16 cellular contexts compared by ENCODE assay signal in genomic region chr17:1605681-1606351, GRCh38. TPM values are rescaled to one million over a fixed set of nuclear protein-coding genes. Genes with fewer than 3 reads are reported as not detected.
A peak's percentile ranks its signal among the peaks of the same experiment; 100 is the strongest.
DNase-seq lines count a peak whose midpoint lies in the region; ATAC-seq, FAIRE-seq and TF ChIP-seq lines count a peak whose summit lies in the region.
"Had no signal": no experiment of that assay in that cellular context is flagged by ENCODE, and none has a peak within 500 bp of the region (broad histone marks: within the 10 kb centered on the region; RNA-seq: fewer than 3 reads in every experiment).

No MANE protein-coding gene starts in this region.

- no peak for FAIRE-seq in H54 (lab: Jason Lieb, UNC)
- FAIRE-seq: small intestine had no signal

- H3K36me3 ChIP-seq in endocrine pancreas (ENCODE audit: control insufficient read depth, insufficient read depth, low read length) (no peaks in the 10 kb centered on the region), aorta (ENCODE audit: control insufficient read depth in 1 of 2, insufficient read depth in 2 of 2, low read length in 1 of 2) (no peaks in the 10 kb centered on the region), A673 (ENCODE audit: insufficient read depth, low read length, poor library complexity, severe bottlenecking) (no peaks in the 10 kb centered on the region)
- H3K36me3 ChIP-seq: ovary had no signal

- H3K27ac Mint-ChIP-seq in stimulated activated naive CD8-positive, alpha-beta T cell treated with anti-CD3 and anti-CD28 coated beads, Interleukin-15, Interleukin-2, amounts not matched to agents 100 ng/mL and 50 ng/mL, for 24 hours: peak overlapping the region; percentile 86
- no peak overlapping the region for H3K27ac Mint-ChIP-seq in progenitor cell of endocrine pancreas
- H3K27ac Mint-ChIP-seq: T-cell had no signal

- no peak for TF ChIP-seq CTCF in progenitor cell of endocrine pancreas (IDR thresholded peaks at IDR 0.05; ENCODE audit: unreplicated experiment)
- TF ChIP-seq CTCF in A673 (conservative IDR thresholded peaks at IDR 0.05; ENCODE audit: low read depth, low read length): no peak

- POLR2A ChIA-PET in A673 (lab: Charles Lee; ENCODE audit: low non-redundant PET): interaction anchor here (0.6 kb wide), 1 partner anchor 47 kb away, joined by 3 read pairs; no protein-coding TSS in a partner anchor

- CTCF ChIA-PET in A673 (lab: Charles Lee): no interaction called here

- no peaks in the 10 kb centered on the region for H3K27me3 Mint-ChIP-seq in stimulated activated naive CD8-positive, alpha-beta T cell treated with anti-CD3 and anti-CD28 coated beads, Interleukin-15, Interleukin-2, amounts not matched to agents 100 ng/mL and 50 ng/mL, for 24 hours
- peaks cover 6% of the 10 kb centered on the region for H3K27me3 Mint-ChIP-seq in progenitor cell of endocrine pancreas

- no peak for DNase-seq in stimulated activated naive CD8-positive, alpha-beta T cell treated with anti-CD3 and anti-CD28 coated beads, Interleukin-15, Interleukin-2, amounts not matched to agents 100 U/mL and 50 U/mL, for 24 hours
- DNase-seq in progenitor cell of endocrine pancreas (ENCODE audit: low spot score, unreplicated experiment): no peak
- DNase-seq in aorta: no peak
- no peak for DNase-seq in A673 (ENCODE audit: low spot score)
- no peak for DNase-seq in stimulated activated CD4-positive, alpha-beta T cell treated with anti-CD3 and anti-CD28 coated beads, Interleukin-2, amount 100 ng/mL, for 48 hours
- DNase-seq in H54 (ENCODE audit: insufficient read length, low spot score): no peak
- DNase-seq: activated naive CD4-positive, alpha-beta T cell; foreskin keratinocyte; NCI-H1930; small intestine; T-cell had no signal

- H3K4me3 Mint-ChIP-seq in stimulated activated naive CD8-positive, alpha-beta T cell treated with anti-CD3 and anti-CD28 coated beads, Interleukin-15, Interleukin-2, amounts not matched to agents 100 ng/mL and 50 ng/mL, for 24 hours: peak overlapping the region; percentile 63
- peak overlapping the region; percentile 11 for H3K4me3 Mint-ChIP-seq in progenitor cell of endocrine pancreas (ENCODE audit: low read depth)
- H3K4me3 Mint-ChIP-seq: T-cell had no signal

- H3K4me1 ChIP-seq in endocrine pancreas (ENCODE audit: control insufficient read depth, insufficient read depth, low read length) (no peaks in the 10 kb centered on the region), aorta (ENCODE audit: control insufficient read depth in 1 of 2, insufficient read depth in 2 of 2, low read length in 2 of 2) (no peaks in the 10 kb centered on the region), A673 (ENCODE audit: insufficient read depth, low read length, poor library complexity, severe bottlenecking) (no peaks in the 10 kb centered on the region)
- H3K4me1 ChIP-seq: foreskin keratinocyte had no signal

- H3K4me1 Mint-ChIP-seq in stimulated activated naive CD8-positive, alpha-beta T cell treated with anti-CD3 and anti-CD28 coated beads, Interleukin-15, Interleukin-2, amounts not matched to agents 100 ng/mL and 50 ng/mL, for 24 hours (ENCODE audit: low read depth): peaks cover 44% of the 10 kb centered on the region
- peaks cover 2% of the 10 kb centered on the region for H3K4me1 Mint-ChIP-seq in progenitor cell of endocrine pancreas (ENCODE audit: low read depth)

- intact Hi-C loops in aorta (cut with DNase I): no loop called here
- intact Hi-C loops in A673 (cut with micrococcal nuclease; ENCODE audit: unreplicated experiment): no loop called here

- H3K27me3 ChIP-seq in endocrine pancreas (ENCODE audit: control insufficient read depth, insufficient read depth, low read length) (no peaks in the 10 kb centered on the region), aorta (ENCODE audit: control insufficient read depth in 1 of 2, insufficient read depth in 2 of 2, low read length in 1 of 2) (no peaks in the 10 kb centered on the region), A673 (replicated peaks; ENCODE audit: insufficient read depth, low read depth, low read length, poor library complexity) (no peaks in the 10 kb centered on the region)
- H3K27me3 ChIP-seq: left lung, ovary had no signal

- no TSS peak for BruUV-seq in A673 (replicated peaks; lab: Mats Ljungman, UMichigan)

- no peak overlapping the region for H3K4me3 ChIP-seq in endocrine pancreas (ENCODE audit: control insufficient read depth, insufficient read depth, low read length)
- no peak overlapping the region for H3K4me3 ChIP-seq in aorta (ENCODE audit: low read length in 2 of 2)
- no peak overlapping the region for H3K4me3 ChIP-seq in A673 (ENCODE audit: low read depth, low read length, poor library complexity, severe bottlenecking)
- H3K4me3 ChIP-seq: left lung, ovary had no signal

- no peak for ATAC-seq in stimulated activated naive CD8-positive, alpha-beta T cell treated with anti-CD3 and anti-CD28 coated beads, Interleukin-15, Interleukin-2, amounts not matched to agents 100 U/mL and 50 U/mL, for 24 hours
- ATAC-seq in aorta (ENCODE audit: low FRiP score): peak; percentile 39
- ATAC-seq: foreskin keratinocyte, left lung, T-cell had no signal

- 87 to 89% methylated on average over 19 of the region's 19 CpGs for WGBS in aorta, 2 donors

- H3K36me3 Mint-ChIP-seq in stimulated activated naive CD8-positive, alpha-beta T cell treated with anti-CD3 and anti-CD28 coated beads, Interleukin-15, Interleukin-2, amounts not matched to agents 100 ng/mL and 50 ng/mL, for 24 hours (ENCODE audit: low read depth): peaks cover 4% of the 10 kb centered on the region
- H3K36me3 Mint-ChIP-seq in progenitor cell of endocrine pancreas (ENCODE audit: insufficient read depth): peaks cover 8% of the 10 kb centered on the region

- H3K27ac ChIP-seq in aorta (ENCODE audit: low read depth in 1 of 2, low read length in 2 of 2) (no peak overlapping the region), A673 (ENCODE audit: low read depth, low read length, poor library complexity, severe bottlenecking) (no peak overlapping the region)
- H3K27ac ChIP-seq: foreskin keratinocyte, VCaP had no signal

- TF ChIP-seq POLR2A in H54 (IDR thresholded peaks at IDR 0.05; ENCODE audit: low read depth, low read length): no peak

- peak overlapping the region; percentile 8 for H3K9ac ChIP-seq in endocrine pancreas (ENCODE audit: control insufficient read depth, insufficient read depth, low read length)

- H3K9me3 ChIP-seq in endocrine pancreas (ENCODE audit: control insufficient read depth, low read length): no peaks in the 10 kb centered on the region
- H3K9me3 ChIP-seq in aorta (ENCODE audit: control insufficient read depth, low read length): no peaks in the 10 kb centered on the region
- peaks cover 5% of the 10 kb centered on the region for H3K9me3 ChIP-seq in A673 (ENCODE audit: low read depth, low read length, poor library complexity, severe bottlenecking)
- H3K9me3 ChIP-seq: left lung, ovary had no signal

- H3K9me3 Mint-ChIP-seq in stimulated activated naive CD8-positive, alpha-beta T cell treated with anti-CD3 and anti-CD28 coated beads, Interleukin-15, Interleukin-2, amounts not matched to agents 100 ng/mL and 50 ng/mL, for 24 hours: no peaks in the 10 kb centered on the region
- peaks cover 6% of the 10 kb centered on the region for H3K9me3 Mint-ChIP-seq in progenitor cell of endocrine pancreas (ENCODE audit: low read depth)

RNA-seq across cellular contexts. Expression of gene SLC43A2, which starts 22.8 kb away (rescaled TPM):
- total RNA-seq in progenitor cell of endocrine pancreas (21.1 and 21.9 TPM in 2 replicates), aorta (10 to 100 TPM; 11.1 to 25.0 TPM), A673 (2021) (0.06 and 1.2 TPM in 2 replicates)
- polyA plus RNA-seq in aorta: 1 to 10 TPM; 2.1 to 8.1 TPM

RNA-seq across cellular contexts. Expression of gene SCARF1, which starts 39.7 kb away (rescaled TPM):
- 0.43 and 0.69 TPM in 2 replicates for total RNA-seq in progenitor cell of endocrine pancreas
- 10 to 100 TPM; 13.8 to 31.6 TPM for total RNA-seq in aorta
- polyA plus RNA-seq in aorta: 1 to 10 TPM in 1 of 2 donors, under 1 TPM in 1; 0.63 to 5.4 TPM
- 0.24 TPM in 1 of 2 replicates, not detected in the other for total RNA-seq in A673 (2021)
- total RNA-seq: foreskin keratinocyte had no signal

RNA-seq across cellular contexts. Expression of gene PITPNA, which starts 43.2 kb away (rescaled TPM):
- total RNA-seq in progenitor cell of endocrine pancreas (63.5 and 75.0 TPM in 2 replicates), aorta (10 to 100 TPM; 56.5 to 59.8 TPM), A673 (2021) (75.7 and 93.1 TPM in 2 replicates)
- 10 to 100 TPM; 27.2 to 32.2 TPM for polyA plus RNA-seq in aorta

RNA-seq across cellular contexts. Expression of gene RILP, which starts 43.9 kb away (rescaled TPM):
- total RNA-seq in progenitor cell of endocrine pancreas: 1.2 and 1.5 TPM in 2 replicates
- 10 to 100 TPM in 1 of 2 donors, 1 to 10 TPM in 1; 7.0 to 12.0 TPM for total RNA-seq in aorta
- 10 to 100 TPM; 16.4 to 19.4 TPM for polyA plus RNA-seq in aorta
- 0.73 and 1.6 TPM in 2 replicates for total RNA-seq in A673 (2021)
